ENCODE assay signal across 1 cellular context in the genomic region with DNA sequence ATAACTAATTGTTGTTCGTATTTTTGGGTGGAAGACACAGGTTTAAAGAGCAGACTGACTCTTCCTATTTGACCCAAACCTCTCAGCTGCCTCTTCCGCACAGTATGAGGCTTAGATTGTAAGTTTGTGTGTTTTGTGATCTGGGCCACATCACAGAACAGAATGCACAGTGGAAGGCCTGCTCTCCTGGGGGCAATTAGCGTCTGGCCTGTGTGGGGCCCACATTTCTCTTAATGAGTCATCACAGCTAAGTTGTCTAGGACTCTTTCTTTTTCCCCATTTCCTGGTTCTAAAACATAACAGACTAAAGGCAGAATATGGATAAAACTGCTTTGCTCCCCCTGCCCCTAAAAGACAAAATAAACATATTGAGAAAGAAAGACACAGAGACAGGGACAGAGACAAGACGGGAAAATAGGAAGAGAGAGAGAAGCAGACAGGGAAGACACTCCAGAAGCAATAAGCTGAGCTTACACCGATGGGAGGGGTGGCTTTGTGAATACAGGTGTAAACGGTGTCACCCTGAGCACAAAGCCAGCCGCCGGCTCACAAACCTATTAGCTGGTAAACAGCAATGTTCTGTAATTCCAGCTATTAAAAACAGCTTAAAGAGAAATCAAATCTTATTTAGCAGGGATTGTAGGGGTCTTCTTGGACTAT.
TF ChIP-seq lines count a peak whose summit lies in the region.

No MANE protein-coding gene starts in this region.

TF ChIP-seq in GM12878, 131 proteins besides CTCF, POLR2A, EP300 and RAD21 (continued from another document and continues in another):
- no peak for TF ChIP-seq ZNF207 (IDR thresholded peaks at IDR 0.05; ENCODE audit: borderline replicate concordance)
- TF ChIP-seq MTA3 (IDR thresholded peaks at IDR 0.05; ENCODE audit: borderline replicate concordance, low read length): no peak
- TF ChIP-seq, protein P1, sequence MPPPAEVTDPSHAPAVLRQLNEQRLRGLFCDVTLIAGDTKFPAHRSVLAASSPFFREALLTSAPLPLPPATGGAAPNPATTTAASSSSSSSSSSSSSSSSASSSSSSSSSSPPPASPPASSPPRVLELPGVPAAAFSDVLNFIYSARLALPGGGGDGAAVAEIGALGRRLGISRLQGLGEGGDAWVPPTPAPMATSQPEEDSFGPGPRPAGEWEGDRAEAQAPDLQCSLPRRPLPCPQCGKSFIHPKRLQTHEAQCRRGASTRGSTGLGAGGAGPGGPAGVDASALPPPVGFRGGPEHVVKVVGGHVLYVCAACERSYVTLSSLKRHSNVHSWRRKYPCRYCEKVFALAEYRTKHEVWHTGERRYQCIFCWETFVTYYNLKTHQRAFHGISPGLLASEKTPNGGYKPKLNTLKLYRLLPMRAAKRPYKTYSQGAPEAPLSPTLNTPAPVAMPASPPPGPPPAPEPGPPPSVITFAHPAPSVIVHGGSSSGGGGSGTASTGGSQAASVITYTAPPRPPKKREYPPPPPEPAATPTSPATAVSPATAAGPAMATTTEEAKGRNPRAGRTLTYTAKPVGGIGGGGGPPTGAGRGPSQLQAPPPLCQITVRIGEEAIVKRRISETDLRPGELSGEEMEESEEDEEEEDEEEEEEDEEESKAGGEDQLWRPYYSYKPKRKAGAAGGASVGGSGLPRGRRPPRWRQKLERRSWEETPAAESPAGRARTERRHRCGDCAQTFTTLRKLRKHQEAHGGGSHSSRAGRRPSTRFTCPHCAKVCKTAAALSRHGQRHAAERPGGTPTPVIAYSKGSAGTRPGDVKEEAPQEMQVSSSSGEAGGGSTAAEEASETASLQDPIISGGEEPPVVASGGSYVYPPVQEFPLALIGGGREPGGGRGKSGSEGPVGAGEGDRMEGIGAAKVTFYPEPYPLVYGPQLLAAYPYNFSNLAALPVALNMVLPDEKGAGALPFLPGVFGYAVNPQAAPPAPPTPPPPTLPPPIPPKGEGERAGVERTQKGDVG (CRISPR knock-in tag; IDR thresholded peaks at IDR 0.05): no peak
- no peak for TF ChIP-seq TBL1XR1 (IDR thresholded peaks at IDR 0.05; ENCODE audit: low read depth, low read length)
- no peak for TF ChIP-seq KLF5 (IDR thresholded peaks at IDR 0.05; ENCODE audit: partially characterized antibody)
- TF ChIP-seq TAF1 (IDR thresholded peaks at IDR 0.05; ENCODE audit: borderline replicate concordance, low read depth, low read length): no peak
- 0 out of 2 replicates have a peak, but pooled peaks have one; percentile 32 for TF ChIP-seq IKZF1 (conservative IDR thresholded peaks at IDR 0.05)
- no peak for TF ChIP-seq YBX1 (IDR thresholded peaks at IDR 0.05)
- no peak for TF ChIP-seq EGR1 (IDR thresholded peaks at IDR 0.05; ENCODE audit: borderline replicate concordance in 1 of 2, low read depth in 2 of 2, low read length in 2 of 2)
- TF ChIP-seq BACH1 (IDR thresholded peaks at IDR 0.05; ENCODE audit: borderline replicate concordance): no peak
- no peak for TF ChIP-seq NRF1 (conservative IDR thresholded peaks at IDR 0.05; ENCODE audit: low read depth, low read length)
- no peak for TF ChIP-seq JUND (IDR thresholded peaks at IDR 0.05; ENCODE audit: low read depth, low read length)
- no peak for TF ChIP-seq EED (IDR thresholded peaks at IDR 0.05; ENCODE audit: low read depth)
- TF ChIP-seq POLR2AphosphoS5 (IDR thresholded peaks at IDR 0.05; ENCODE audit: low read length): no peak
- TF ChIP-seq STAT3 (IDR thresholded peaks at IDR 0.05; ENCODE audit: low read depth, low read length): no peak
- TF ChIP-seq, protein P2, sequence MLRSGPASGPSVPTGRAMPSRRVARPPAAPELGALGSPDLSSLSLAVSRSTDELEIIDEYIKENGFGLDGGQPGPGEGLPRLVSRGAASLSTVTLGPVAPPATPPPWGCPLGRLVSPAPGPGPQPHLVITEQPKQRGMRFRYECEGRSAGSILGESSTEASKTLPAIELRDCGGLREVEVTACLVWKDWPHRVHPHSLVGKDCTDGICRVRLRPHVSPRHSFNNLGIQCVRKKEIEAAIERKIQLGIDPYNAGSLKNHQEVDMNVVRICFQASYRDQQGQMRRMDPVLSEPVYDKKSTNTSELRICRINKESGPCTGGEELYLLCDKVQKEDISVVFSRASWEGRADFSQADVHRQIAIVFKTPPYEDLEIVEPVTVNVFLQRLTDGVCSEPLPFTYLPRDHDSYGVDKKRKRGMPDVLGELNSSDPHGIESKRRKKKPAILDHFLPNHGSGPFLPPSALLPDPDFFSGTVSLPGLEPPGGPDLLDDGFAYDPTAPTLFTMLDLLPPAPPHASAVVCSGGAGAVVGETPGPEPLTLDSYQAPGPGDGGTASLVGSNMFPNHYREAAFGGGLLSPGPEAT (IDR thresholded peaks at IDR 0.05; ENCODE audit: low read depth): no peak
- TF ChIP-seq ZBED1 (IDR thresholded peaks at IDR 0.05; ENCODE audit: borderline replicate concordance): no peak
- no peak for TF ChIP-seq CHD4 (IDR thresholded peaks at IDR 0.05)
- no peak for TF ChIP-seq SREBF2 (IDR thresholded peaks at IDR 0.05; ENCODE audit: low read length)
- TF ChIP-seq, protein P3, sequence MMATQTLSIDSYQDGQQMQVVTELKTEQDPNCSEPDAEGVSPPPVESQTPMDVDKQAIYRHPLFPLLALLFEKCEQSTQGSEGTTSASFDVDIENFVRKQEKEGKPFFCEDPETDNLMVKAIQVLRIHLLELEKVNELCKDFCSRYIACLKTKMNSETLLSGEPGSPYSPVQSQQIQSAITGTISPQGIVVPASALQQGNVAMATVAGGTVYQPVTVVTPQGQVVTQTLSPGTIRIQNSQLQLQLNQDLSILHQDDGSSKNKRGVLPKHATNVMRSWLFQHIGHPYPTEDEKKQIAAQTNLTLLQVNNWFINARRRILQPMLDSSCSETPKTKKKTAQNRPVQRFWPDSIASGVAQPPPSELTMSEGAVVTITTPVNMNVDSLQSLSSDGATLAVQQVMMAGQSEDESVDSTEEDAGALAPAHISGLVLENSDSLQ (IDR thresholded peaks at IDR 0.05): no peak
- no peak for TF ChIP-seq POU2F2 (IDR thresholded peaks at IDR 0.05; ENCODE audit: borderline replicate concordance, low read depth, low read length)
- TF ChIP-seq NR2C2 (IDR thresholded peaks at IDR 0.05; ENCODE audit: borderline replicate concordance, control insufficient read depth, insufficient read length, low read depth): no peak
- TF ChIP-seq ZNF622 (IDR thresholded peaks at IDR 0.05): no peak
- TF ChIP-seq JUNB (IDR thresholded peaks at IDR 0.05): peak; percentile 31; the same call in 1 of the 2 replicates
- TF ChIP-seq SIX5 (IDR thresholded peaks at IDR 0.05; ENCODE audit: low read depth, low read length, severe bottlenecking): no peak
- no peak for TF ChIP-seq SP1 (IDR thresholded peaks at IDR 0.05; ENCODE audit: low read depth, low read length)
- peak; percentile 93 for TF ChIP-seq MEF2B (IDR thresholded peaks at IDR 0.05; ENCODE audit: partially characterized antibody, poor library complexity, severe bottlenecking)
- no peak for TF ChIP-seq ZSCAN29 (IDR thresholded peaks at IDR 0.05)
- no peak for TF ChIP-seq EZH2 (IDR thresholded peaks at IDR 0.05; ENCODE audit: borderline replicate concordance, control insufficient read depth, low read depth, low read length)
- TF ChIP-seq RAD51 (IDR thresholded peaks at IDR 0.05): no peak
- TF ChIP-seq, protein P4, sequence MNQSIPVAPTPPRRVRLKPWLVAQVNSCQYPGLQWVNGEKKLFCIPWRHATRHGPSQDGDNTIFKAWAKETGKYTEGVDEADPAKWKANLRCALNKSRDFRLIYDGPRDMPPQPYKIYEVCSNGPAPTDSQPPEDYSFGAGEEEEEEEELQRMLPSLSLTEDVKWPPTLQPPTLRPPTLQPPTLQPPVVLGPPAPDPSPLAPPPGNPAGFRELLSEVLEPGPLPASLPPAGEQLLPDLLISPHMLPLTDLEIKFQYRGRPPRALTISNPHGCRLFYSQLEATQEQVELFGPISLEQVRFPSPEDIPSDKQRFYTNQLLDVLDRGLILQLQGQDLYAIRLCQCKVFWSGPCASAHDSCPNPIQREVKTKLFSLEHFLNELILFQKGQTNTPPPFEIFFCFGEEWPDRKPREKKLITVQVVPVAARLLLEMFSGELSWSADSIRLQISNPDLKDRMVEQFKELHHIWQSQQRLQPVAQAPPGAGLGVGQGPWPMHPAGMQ (IDR thresholded peaks at IDR 0.05; ENCODE audit: borderline replicate concordance): no peak
- TF ChIP-seq, protein P5, sequence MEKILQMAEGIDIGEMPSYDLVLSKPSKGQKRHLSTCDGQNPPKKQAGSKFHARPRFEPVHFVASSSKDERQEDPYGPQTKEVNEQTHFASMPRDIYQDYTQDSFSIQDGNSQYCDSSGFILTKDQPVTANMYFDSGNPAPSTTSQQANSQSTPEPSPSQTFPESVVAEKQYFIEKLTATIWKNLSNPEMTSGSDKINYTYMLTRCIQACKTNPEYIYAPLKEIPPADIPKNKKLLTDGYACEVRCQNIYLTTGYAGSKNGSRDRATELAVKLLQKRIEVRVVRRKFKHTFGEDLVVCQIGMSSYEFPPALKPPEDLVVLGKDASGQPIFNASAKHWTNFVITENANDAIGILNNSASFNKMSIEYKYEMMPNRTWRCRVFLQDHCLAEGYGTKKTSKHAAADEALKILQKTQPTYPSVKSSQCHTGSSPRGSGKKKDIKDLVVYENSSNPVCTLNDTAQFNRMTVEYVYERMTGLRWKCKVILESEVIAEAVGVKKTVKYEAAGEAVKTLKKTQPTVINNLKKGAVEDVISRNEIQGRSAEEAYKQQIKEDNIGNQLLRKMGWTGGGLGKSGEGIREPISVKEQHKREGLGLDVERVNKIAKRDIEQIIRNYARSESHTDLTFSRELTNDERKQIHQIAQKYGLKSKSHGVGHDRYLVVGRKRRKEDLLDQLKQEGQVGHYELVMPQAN (conservative IDR thresholded peaks at IDR 0.05): no peak
- TF ChIP-seq, protein P6, sequence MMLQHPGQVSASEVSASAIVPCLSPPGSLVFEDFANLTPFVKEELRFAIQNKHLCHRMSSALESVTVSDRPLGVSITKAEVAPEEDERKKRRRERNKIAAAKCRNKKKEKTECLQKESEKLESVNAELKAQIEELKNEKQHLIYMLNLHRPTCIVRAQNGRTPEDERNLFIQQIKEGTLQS (IDR thresholded peaks at IDR 0.05; ENCODE audit: borderline replicate concordance, extremely low read depth, low read depth, low read length): no peak
- no peak for TF ChIP-seq BRCA1 (IDR thresholded peaks at IDR 0.05; ENCODE audit: low read depth, low read length)
- no peak for TF ChIP-seq TCF12 (IDR thresholded peaks at IDR 0.05; ENCODE audit: low read depth, low read length)
- no peak for TF ChIP-seq PAX5 (IDR thresholded peaks at IDR 0.05; ENCODE audit: borderline replicate concordance, low read depth, low read length)
- no peak for TF ChIP-seq ASH2L (IDR thresholded peaks at IDR 0.05; ENCODE audit: borderline replicate concordance, low read depth)
- TF ChIP-seq, protein P7, sequence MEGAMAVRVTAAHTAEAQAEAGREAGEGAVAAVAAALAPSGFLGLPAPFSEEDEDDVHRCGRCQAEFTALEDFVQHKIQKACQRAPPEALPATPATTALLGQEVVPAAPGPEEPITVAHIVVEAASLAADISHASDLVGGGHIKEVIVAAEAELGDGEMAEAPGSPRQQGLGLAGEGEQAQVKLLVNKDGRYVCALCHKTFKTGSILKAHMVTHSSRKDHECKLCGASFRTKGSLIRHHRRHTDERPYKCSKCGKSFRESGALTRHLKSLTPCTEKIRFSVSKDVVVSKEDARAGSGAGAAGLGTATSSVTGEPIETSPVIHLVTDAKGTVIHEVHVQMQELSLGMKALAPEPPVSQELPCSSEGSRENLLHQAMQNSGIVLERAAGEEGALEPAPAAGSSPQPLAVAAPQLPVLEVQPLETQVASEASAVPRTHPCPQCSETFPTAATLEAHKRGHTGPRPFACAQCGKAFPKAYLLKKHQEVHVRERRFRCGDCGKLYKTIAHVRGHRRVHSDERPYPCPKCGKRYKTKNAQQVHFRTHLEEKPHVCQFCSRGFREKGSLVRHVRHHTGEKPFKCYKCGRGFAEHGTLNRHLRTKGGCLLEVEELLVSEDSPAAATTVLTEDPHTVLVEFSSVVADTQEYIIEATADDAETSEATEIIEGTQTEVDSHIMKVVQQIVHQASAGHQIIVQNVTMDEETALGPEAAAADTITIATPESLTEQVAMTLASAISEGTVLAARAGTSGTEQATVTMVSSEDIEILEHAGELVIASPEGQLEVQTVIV (IDR thresholded peaks at IDR 0.05; ENCODE audit: borderline replicate concordance, partially characterized antibody): no peak
- TF ChIP-seq DPF2 (IDR thresholded peaks at IDR 0.05): peak; percentile 41; the same call in 1 of the 2 replicates
- TF ChIP-seq BCL11A (IDR thresholded peaks at IDR 0.05; ENCODE audit: low read depth, low read length): peak; percentile 96
- peak; percentile 71 for TF ChIP-seq IRF4 (IDR thresholded peaks at IDR 0.05; ENCODE audit: low read depth, low read length)
- no peak for TF ChIP-seq TARDBP (IDR thresholded peaks at IDR 0.05; ENCODE audit: borderline replicate concordance)
- TF ChIP-seq, protein P8, sequence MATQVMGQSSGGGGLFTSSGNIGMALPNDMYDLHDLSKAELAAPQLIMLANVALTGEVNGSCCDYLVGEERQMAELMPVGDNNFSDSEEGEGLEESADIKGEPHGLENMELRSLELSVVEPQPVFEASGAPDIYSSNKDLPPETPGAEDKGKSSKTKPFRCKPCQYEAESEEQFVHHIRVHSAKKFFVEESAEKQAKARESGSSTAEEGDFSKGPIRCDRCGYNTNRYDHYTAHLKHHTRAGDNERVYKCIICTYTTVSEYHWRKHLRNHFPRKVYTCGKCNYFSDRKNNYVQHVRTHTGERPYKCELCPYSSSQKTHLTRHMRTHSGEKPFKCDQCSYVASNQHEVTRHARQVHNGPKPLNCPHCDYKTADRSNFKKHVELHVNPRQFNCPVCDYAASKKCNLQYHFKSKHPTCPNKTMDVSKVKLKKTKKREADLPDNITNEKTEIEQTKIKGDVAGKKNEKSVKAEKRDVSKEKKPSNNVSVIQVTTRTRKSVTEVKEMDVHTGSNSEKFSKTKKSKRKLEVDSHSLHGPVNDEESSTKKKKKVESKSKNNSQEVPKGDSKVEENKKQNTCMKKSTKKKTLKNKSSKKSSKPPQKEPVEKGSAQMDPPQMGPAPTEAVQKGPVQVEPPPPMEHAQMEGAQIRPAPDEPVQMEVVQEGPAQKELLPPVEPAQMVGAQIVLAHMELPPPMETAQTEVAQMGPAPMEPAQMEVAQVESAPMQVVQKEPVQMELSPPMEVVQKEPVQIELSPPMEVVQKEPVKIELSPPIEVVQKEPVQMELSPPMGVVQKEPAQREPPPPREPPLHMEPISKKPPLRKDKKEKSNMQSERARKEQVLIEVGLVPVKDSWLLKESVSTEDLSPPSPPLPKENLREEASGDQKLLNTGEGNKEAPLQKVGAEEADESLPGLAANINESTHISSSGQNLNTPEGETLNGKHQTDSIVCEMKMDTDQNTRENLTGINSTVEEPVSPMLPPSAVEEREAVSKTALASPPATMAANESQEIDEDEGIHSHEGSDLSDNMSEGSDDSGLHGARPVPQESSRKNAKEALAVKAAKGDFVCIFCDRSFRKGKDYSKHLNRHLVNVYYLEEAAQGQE (IDR thresholded peaks at IDR 0.05; ENCODE audit: low read depth, low read length): no peak
- no peak for TF ChIP-seq PAX8 (IDR thresholded peaks at IDR 0.05)
- TF ChIP-seq, protein P9, sequence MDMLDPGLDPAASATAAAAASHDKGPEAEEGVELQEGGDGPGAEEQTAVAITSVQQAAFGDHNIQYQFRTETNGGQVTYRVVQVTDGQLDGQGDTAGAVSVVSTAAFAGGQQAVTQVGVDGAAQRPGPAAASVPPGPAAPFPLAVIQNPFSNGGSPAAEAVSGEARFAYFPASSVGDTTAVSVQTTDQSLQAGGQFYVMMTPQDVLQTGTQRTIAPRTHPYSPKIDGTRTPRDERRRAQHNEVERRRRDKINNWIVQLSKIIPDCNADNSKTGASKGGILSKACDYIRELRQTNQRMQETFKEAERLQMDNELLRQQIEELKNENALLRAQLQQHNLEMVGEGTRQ (IDR thresholded peaks at IDR 0.05; ENCODE audit: borderline replicate concordance, low read depth, low read length): no peak
